In genomic region chr7:52100-52499, GRCh38 we compare ENCODE assay signal across 13 cellular contexts.
"Had no signal": no experiment of that assay in that cellular context is flagged by ENCODE, and none has a peak within 500 bp of the region (broad histone marks: within the 10 kb centered on the region; RNA-seq: fewer than 3 reads in every experiment).

No MANE protein-coding gene starts in this region.

- ATAC-seq: foreskin keratinocyte; left colon; natural killer cell treated with Interleukin-12 subunit alpha and Interleukin-12 subunit beta and Interleukin-15 and Interleukin-18, amount 100 ng/mL, for 72 hours had no signal

- DNase-seq: erythroblast; foreskin keratinocyte; immature natural killer cell; kidney; left colon; midbrain; nucleus accumbens; sigmoid colon; stimulated activated CD4-positive, alpha-beta T cell treated with anti-CD3 and anti-CD28 coated beads, Interleukin-12 subunit alpha, Interleukin-12 subunit beta, amount 100 ng/mL, for 4 hours; stimulated activated naive CD4-positive, alpha-beta T cell; stomach; substantia nigra had no signal
